Comparison of ENCODE assay signal across 21 cellular contexts in genomic region chr5:109714592-109714991, GRCh38.
"Had no signal": no experiment of that assay in that cellular context is flagged by ENCODE, and none has a peak within 500 bp of the region (broad histone marks: within the 10 kb centered on the region; RNA-seq: fewer than 3 reads in every experiment).

No MANE protein-coding gene starts in this region.

- DNase-seq: activated CD4-positive, alpha-beta T cell treated with anti-CD3 and anti-CD28 coated beads for 4 hours; activated CD4-positive, alpha-beta T cell treated with anti-CD3 and anti-CD28 coated beads, Interleukin-2, amount 50 U/mL, for 48 hours; activated CD4-positive, CD25-positive, alpha-beta regulatory T cell; activated CD8-positive, alpha-beta memory T cell treated with anti-CD3 and anti-CD28 coated beads, Interleukin-2, amount 50 U/mL, for 48 hours; activated naive CD4-positive, alpha-beta T cell treated with Interleukin-2 at 50 U/mL for 16 hours; activated T-cell treated with anti-CD3 and anti-CD28 coated beads, Interleukin-2, amount 50 U/mL, for 48 hours; anterior cingulate cortex; cortex of kidney; foreskin keratinocyte; immature natural killer cell; left ventricle myocardium inferior; midbrain; sigmoid colon; stimulated activated CD4-positive, alpha-beta T cell treated with anti-CD3 and anti-CD28 coated beads, Interleukin-2, amount 100 ng/mL, for 48 hours; stimulated activated CD8-positive, alpha-beta memory T cell treated with anti-CD3 and anti-CD28 coated beads, Interleukin-4, amount 100 ng/mL, for 48 hours; stimulated activated naive B cell treated with anti-CD40 and anti-IgM and Interleukin-4, amounts not matched to agents 10 μg/mL and 1 μg/mL and 100 μg/mL, for 72 hours; transverse colon had no signal

- ATAC-seq: body of pancreas; foreskin keratinocyte; natural killer cell treated with Interleukin-12 subunit alpha and Interleukin-12 subunit beta and Interleukin-15 and Interleukin-18, amount 100 ng/mL, for 72 hours; stimulated activated naive B cell treated with anti-CD40 and anti-IgM and Interleukin-4, amounts not matched to agents 10 μg/mL and 1 μg/mL and 100 μg/mL, for 72 hours had no signal

- H3K27ac ChIP-seq: body of pancreas, cardiac muscle cell, foreskin keratinocyte, left ventricle myocardium inferior, neutrophil, sigmoid colon, transverse colon had no signal

- H3K27me3 ChIP-seq: body of pancreas, cardiac muscle cell, foreskin keratinocyte, neutrophil, sigmoid colon, transverse colon had no signal

- H3K36me3 ChIP-seq: cardiac muscle cell had no signal

- H3K4me3 ChIP-seq: body of pancreas, cardiac muscle cell, left ventricle myocardium inferior, sigmoid colon, transverse colon had no signal

- H3K4me1 ChIP-seq: foreskin keratinocyte, transverse colon had no signal

- H3K9me3 ChIP-seq: body of pancreas, left ventricle myocardium inferior, neutrophil, sigmoid colon, transverse colon had no signal
